9 cellular contexts compared by ENCODE assay signal in genomic region chr17:44095388-44095646, GRCh38. TPM values are rescaled to one million over a fixed set of nuclear protein-coding genes. Genes with fewer than 3 reads are reported as not detected.
DNase-seq lines count a peak whose midpoint lies in the region; ATAC-seq and TF ChIP-seq lines count a peak whose summit lies in the region.
"Had no signal": no experiment of that assay in that cellular context is flagged by ENCODE, and none has a peak within 500 bp of the region (broad histone marks: within the 10 kb centered on the region; RNA-seq: fewer than 3 reads in every experiment).

No MANE protein-coding gene starts in this region.

- H3K36me3 ChIP-seq in HCT116 (ENCODE audit: control insufficient read depth in 1 of 2, insufficient read depth in 2 of 2, low read length in 2 of 2) (no peaks in the 10 kb centered on the region; a peak in 1 of 4 replicates), ascending aorta (peaks cover 34 to 41% of the 10 kb centered on the region in 2 donors), stomach (peaks cover 28 to 47% (median 39%) of the 10 kb centered on the region in 4 donors)

- TF ChIP-seq CTCF in HCT116 (IDR thresholded peaks at IDR 0.05 in 2 of 3, conservative IDR thresholded peaks at IDR 0.05 in 1 of 3; ENCODE audit: borderline replicate concordance in 1 of 3, insufficient read depth in 1 of 3, low read depth in 2 of 3, low read length in 2 of 3) (no peak), ascending aorta (IDR thresholded peaks at IDR 0.05) (no peak), stomach (IDR thresholded peaks at IDR 0.05) (no peak)

- H2AFZ ChIP-seq in HCT116 (ENCODE audit: low read depth, low read length, poor library complexity, severe bottlenecking), result no peak overlapping the region

- no peak for TF ChIP-seq EP300 in stomach (IDR thresholded peaks at IDR 0.05)

- intact Hi-C loops in HCT116 (cut with micrococcal nuclease) (no loop called here), ascending aorta (cut with DNase I) (no loop called here), stomach (cut with DNase I; ENCODE audit: low total_unique reads) (no loop called here)

- H3K9me3 ChIP-seq in HCT116 (ENCODE audit: control insufficient read depth in 1 of 2, insufficient read depth in 1 of 2, low read depth in 1 of 2, low read length in 2 of 2), result no peaks in the 10 kb centered on the region
- no peaks in the 10 kb centered on the region for H3K9me3 ChIP-seq in ascending aorta
- H3K9me3 ChIP-seq in stomach, result no peaks in the 10 kb centered on the region

- no peaks in the 10 kb centered on the region for H3K9me2 ChIP-seq in HCT116 (ENCODE audit: insufficient read depth)

- H3K27ac ChIP-seq in HCT116 (ENCODE audit: low read depth, low read length) (peak overlapping the region; percentile 93), ascending aorta (peak overlapping the region; percentile 80 to 84), layer of hippocampus (ENCODE audit: low read depth, low read length) (peak overlapping the region; percentile 83), stomach (peak overlapping the region in 4 of 5 donors; percentile 76 to 89 (median 82))

- H3K27me3 ChIP-seq in HCT116 (ENCODE audit: insufficient read depth, low read length) (no peaks in the 10 kb centered on the region), ascending aorta (no peaks in the 10 kb centered on the region), layer of hippocampus (ENCODE audit: control insufficient read depth, insufficient read depth, low read length) (no peaks in the 10 kb centered on the region), stomach (no peaks in the 10 kb centered on the region)

- no peak for TF ChIP-seq RAD21 in HCT116 (IDR thresholded peaks at IDR 0.05; ENCODE audit: low read depth)

- no TSS peak for BruUV-seq in HCT116 (replicated peaks; lab: Mats Ljungman, UMichigan)

- H3K4me2 ChIP-seq in HCT116 (ENCODE audit: low read length), result peak overlapping the region; percentile 79

- POLR2A ChIA-PET in HCT116 (lab: Charles Lee), result no interaction called here

- H3K9ac ChIP-seq in HCT116 (ENCODE audit: low read length), result peak overlapping the region; percentile 57

- H3K79me2 ChIP-seq in HCT116 (ENCODE audit: insufficient read depth, low read length), result peaks cover 4% of the 10 kb centered on the region; the same call in 1 of the 2 replicates

- H4K20me1 ChIP-seq in HCT116 (ENCODE audit: insufficient read depth), result no peaks in the 10 kb centered on the region

- RAD21 ChIA-PET in HCT116 (lab: Charles Lee; ENCODE audit: low non-redundant PET in 1 of 2, low total read pairs in 2 of 2, uncharacterized antibody in 2 of 2, unreplicated experiment in 2 of 2), result interaction anchor here in 1 of 2 experiments (1.0 kb wide), 1 partner anchor 16 kb away, joined by 4 read pairs; no protein-coding TSS in a partner anchor

- 13 to 35% (median 25%) methylated on average over 2 of the region's 2 CpGs for WGBS in stomach, 5 donors

- H3K4me3 ChIP-seq in HCT116 (replicated peaks in 1 of 2; ENCODE audit: low read depth in 1 of 2, low read length in 2 of 2) (peak overlapping the region; percentile 39 to 50; a peak in 3 of 4 replicates), ascending aorta (peak overlapping the region; percentile 14 to 45), stomach (peak overlapping the region in 2 of 4 donors; percentile 4 to 14)

- H3K4me1 ChIP-seq in HCT116 (ENCODE audit: control insufficient read depth in 1 of 2, insufficient read depth in 2 of 2, low read length in 2 of 2) (peaks cover 26 to 38% of the 10 kb centered on the region in 2 experiments), ascending aorta (peaks cover 20 to 37% of the 10 kb centered on the region in 2 donors), stomach (peaks cover 29 to 49% (median 40%) of the 10 kb centered on the region in 4 donors)

- CTCF ChIA-PET in HCT116 (lab: Charles Lee), result interaction anchor here (0.6 to 1.0 kb wide), 2 partner anchors 12 to 31 kb away, joined by 3 to 5 read pairs; no protein-coding TSS in a partner anchor

- TF ChIP-seq POLR2A in HCT116 (IDR thresholded peaks at IDR 0.05; ENCODE audit: borderline replicate concordance, extremely low read depth, insufficient read depth, insufficient read length) (no peak), stomach (IDR thresholded peaks at IDR 0.05) (no peak)

- DNase-seq in HCT116 (ENCODE audit: low read depth, low spot score) (no peak), ascending aorta (ENCODE audit: low spot score in 2 of 2) (no peak), stomach (no peak), left lobe of liver (ENCODE audit: low spot score) (no peak), NCI-H774 (lab: John Stamatoyannopoulos, UW) (no peak), C1 segment of cervical spinal cord (lab: John Stamatoyannopoulos, UW) (no peak)
- DNase-seq: activated CD4-positive, alpha-beta T cell treated with anti-CD3 and anti-CD28 coated beads, Interleukin-2, amount 50 U/mL, for 48 hours had no signal

- peak; percentile 14 for ATAC-seq in HCT116
- ATAC-seq in GM19395 (IDR thresholded peaks at IDR 0.05; ENCODE audit: unreplicated experiment), result no peak
- no peak for ATAC-seq in left lobe of liver

TF ChIP-seq in HCT116, 20 proteins besides CTCF, POLR2A, EP300 and RAD21:
- TF ChIP-seq SRF (IDR thresholded peaks at IDR 0.05; ENCODE audit: low read depth) (no peak), ZNF274 (IDR thresholded peaks at IDR 0.05; ENCODE audit: low read depth, low read length) (no peak), EZH2phosphoT487 (IDR thresholded peaks at IDR 0.05; ENCODE audit: borderline replicate concordance) (no peak), EZH2 (IDR thresholded peaks at IDR 0.05) (no peak), SIN3A (IDR thresholded peaks at IDR 0.05; ENCODE audit: low read depth) (no peak)

RNA-seq across cellular contexts. Expression of gene G6PC3, which starts 24.8 kb away (rescaled TPM):
- total RNA-seq in HCT116 (2021; ENCODE audit: unreplicated experiment) (50.6 TPM), ascending aorta (111 TPM), stomach (100 to 1,000 TPM in 1 of 5 donors, 10 to 100 TPM in 4; 10.5 to 132 (median 36.2) TPM), left lobe of liver (8.9 TPM)
- polyA plus RNA-seq in HCT116 (2012), result 67.8 and 69.6 TPM in 2 replicates
- polyA plus RNA-seq in stomach, result 10 to 100 TPM; 16.8 to 52.0 (median 44.1) TPM

RNA-seq across cellular contexts. Expression of gene HDAC5, which starts 28.1 kb away (rescaled TPM):
- total RNA-seq in HCT116 (2021; ENCODE audit: unreplicated experiment) (32.9 TPM), ascending aorta (189 TPM), stomach (100 to 1,000 TPM in 2 of 5 donors, 10 to 100 TPM in 3; 14.7 to 311 (median 58.0) TPM), left lobe of liver (16.8 TPM)
- 51.0 and 68.2 TPM in 2 replicates for polyA plus RNA-seq in HCT116 (2012)
- polyA plus RNA-seq in stomach, result 10 to 100 TPM; 13.3 to 19.3 (median 17.9) TPM

RNA-seq across cellular contexts. Expression of gene LSM12, which starts 28.8 kb away (rescaled TPM):
- total RNA-seq in HCT116 (2021; ENCODE audit: unreplicated experiment), result 99.6 TPM
- polyA plus RNA-seq in HCT116 (2012), result 44.3 and 45.4 TPM in 2 replicates
- total RNA-seq in ascending aorta, result 12.5 TPM
- total RNA-seq in stomach, result 10 to 100 TPM; 19.8 to 34.5 (median 30.4) TPM
- polyA plus RNA-seq in stomach, result 10 to 100 TPM; 25.4 to 30.7 (median 29.9) TPM
- total RNA-seq in left lobe of liver, result 22.6 TPM

RNA-seq across cellular contexts. Expression of gene HROB, which starts 46.4 kb away (rescaled TPM):
- 14.3 TPM for total RNA-seq in HCT116 (2021; ENCODE audit: unreplicated experiment)
- 8.5 and 11.7 TPM in 2 replicates for polyA plus RNA-seq in HCT116 (2012)
- not detected for total RNA-seq in ascending aorta
- total RNA-seq in stomach, result 1 to 10 TPM in 2 of 5 donors, under 1 TPM in 1, not detected in 2; 0.14 to 1.7 (median 1.3) TPM
- 1 to 10 TPM in 1 of 3 donors, under 1 TPM in 2; 0.61 to 2.4 (median 0.62) TPM for polyA plus RNA-seq in stomach
- total RNA-seq in left lobe of liver, result 0.38 TPM
